Comparison of ENCODE assay signal across 9 cellular contexts in the genomic region with DNA sequence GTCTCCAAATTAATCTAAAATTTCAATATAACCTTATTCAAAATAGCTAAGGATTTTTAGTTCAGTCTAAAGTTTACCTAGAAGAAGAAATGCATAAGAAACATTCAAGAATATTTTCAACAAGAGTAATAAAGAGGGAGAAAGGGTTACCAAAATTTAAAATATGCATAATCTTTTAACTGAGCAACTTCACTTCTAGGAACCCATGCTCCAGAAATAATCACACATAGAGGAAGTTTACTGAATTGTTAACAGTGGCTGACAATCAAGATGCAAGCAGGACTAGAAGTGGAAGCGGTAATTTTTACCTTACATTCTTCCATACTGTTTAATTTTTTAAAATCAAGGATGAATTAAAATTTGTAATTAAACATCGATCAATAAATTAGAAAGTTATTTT.
DNase-seq lines count a peak whose midpoint lies in the region; ATAC-seq, FAIRE-seq and TF ChIP-seq lines count a peak whose summit lies in the region.
"Had no signal": no experiment of that assay in that cellular context is flagged by ENCODE, and none has a peak within 500 bp of the region (broad histone marks: within the 10 kb centered on the region; RNA-seq: fewer than 3 reads in every experiment).

No MANE protein-coding gene starts in this region.

- H3K36me3 ChIP-seq in OCI-LY3 (replicated peaks; ENCODE audit: low read depth, low read length): no peaks in the 10 kb centered on the region
- no peaks in the 10 kb centered on the region for H3K36me3 ChIP-seq in WERI-Rb-1

- no peak for FAIRE-seq in H54 (lab: Jason Lieb, UNC)

- peak overlapping the region; percentile 86 for H3K9ac ChIP-seq in OCI-LY3 (ENCODE audit: low read length)

- ATAC-seq in effector memory CD8-positive, alpha-beta T cell (replicated peaks): no peak
- no peak for ATAC-seq in GM19455 (IDR thresholded peaks at IDR 0.05; ENCODE audit: unreplicated experiment)

- no peak for TF ChIP-seq POLR2A in H54 (IDR thresholded peaks at IDR 0.05; ENCODE audit: low read depth, low read length)

- no peak overlapping the region for H2AFZ ChIP-seq in OCI-LY3 (ENCODE audit: low read depth, low read length)

- H3K27me3 Mint-ChIP-seq in effector memory CD8-positive, alpha-beta T cell: no peaks in the 10 kb centered on the region

- TF ChIP-seq CTCF in GM12875 (IDR thresholded peaks at IDR 0.05; ENCODE audit: borderline replicate concordance, insufficient read depth, low read depth, low read length): no peak
- TF ChIP-seq CTCF in OCI-LY3 (IDR thresholded peaks at IDR 0.05; ENCODE audit: low read depth, low read length): no peak
- no peak for TF ChIP-seq CTCF in WERI-Rb-1 (IDR thresholded peaks at IDR 0.05; ENCODE audit: low read depth, low read length)

- H4K20me1 ChIP-seq in OCI-LY3 (ENCODE audit: insufficient read depth, low read length): peaks cover 17% of the 10 kb centered on the region; the same call in 1 of the 2 replicates

- no peak for DNase-seq in effector memory CD8-positive, alpha-beta T cell
- peak; percentile 30 for DNase-seq in pons (ENCODE audit: low spot score)
- no peak for DNase-seq in WERI-Rb-1
- no peak for DNase-seq in H54 (ENCODE audit: insufficient read length, low spot score)
- no peak for DNase-seq in iPS-NIHi11 (ENCODE audit: low spot score)
- DNase-seq: effector CD4-positive, alpha-beta T cell had no signal

- no peaks in the 10 kb centered on the region for H3K9me3 Mint-ChIP-seq in effector memory CD8-positive, alpha-beta T cell

- H3K27ac ChIP-seq in OCI-LY3 (ENCODE audit: low read length) (no peak overlapping the region), WERI-Rb-1 (no peak overlapping the region)

- peaks cover 48% of the 10 kb centered on the region for H3K79me2 ChIP-seq in OCI-LY3 (ENCODE audit: low read length)

- H3K27me3 ChIP-seq in OCI-LY3 (ENCODE audit: low read depth, low read length) (no peaks in the 10 kb centered on the region), WERI-Rb-1 (ENCODE audit: insufficient read depth, low read depth, severe bottlenecking) (no peaks in the 10 kb centered on the region)

- H3K9me3 ChIP-seq in OCI-LY3 (ENCODE audit: insufficient read depth, low read length) (no peaks in the 10 kb centered on the region), WERI-Rb-1 (ENCODE audit: severe bottlenecking) (no peaks in the 10 kb centered on the region)

- H3K4me1 ChIP-seq in OCI-LY3 (ENCODE audit: low read length): peaks cover 10% of the 10 kb centered on the region

- H3K4me2 ChIP-seq in OCI-LY3 (ENCODE audit: low read length): peak overlapping the region; percentile 92

- H3K27ac Mint-ChIP-seq in effector memory CD8-positive, alpha-beta T cell: peak overlapping the region; percentile 96 to 99

- H3K4me3 ChIP-seq in GM12875 (ENCODE audit: low read depth, low read length) (peak overlapping the region; percentile 86), OCI-LY3 (ENCODE audit: low read length) (peak overlapping the region; percentile 100), WERI-Rb-1 (ENCODE audit: low read depth, low read length) (no peak overlapping the region)

- H3K36me3 Mint-ChIP-seq in effector memory CD8-positive, alpha-beta T cell (ENCODE audit: insufficient read depth): peaks cover 41% of the 10 kb centered on the region

- H3K4me1 Mint-ChIP-seq in effector memory CD8-positive, alpha-beta T cell (ENCODE audit: low read depth in 2 of 2): peaks cover 38% of the 10 kb centered on the region in 2 donors

- H3K4me3 Mint-ChIP-seq in effector memory CD8-positive, alpha-beta T cell: peak overlapping the region; percentile 98 to 99
